Comparison of ENCODE assay signal across 23 cellular contexts in genomic region chr13:109533350-109533749, GRCh38.
"Had no signal": no experiment of that assay in that cellular context is flagged by ENCODE, and none has a peak within 500 bp of the region (broad histone marks: within the 10 kb centered on the region; RNA-seq: fewer than 3 reads in every experiment).

No MANE protein-coding gene starts in this region.

- H3K27me3 ChIP-seq: esophagus muscularis mucosa, foreskin keratinocyte, gastroesophageal sphincter, hepatocyte, left lung had no signal

- H3K36me3 ChIP-seq: esophagus muscularis mucosa, gastroesophageal sphincter, heart left ventricle, left lung, lower lobe of right lung had no signal

- H3K9me3 Mint-ChIP-seq: immature natural killer cell had no signal

- H3K27ac ChIP-seq: coronary artery, dorsolateral prefrontal cortex, esophagus muscularis mucosa, foreskin keratinocyte, gastroesophageal sphincter, heart left ventricle, hepatocyte, left lung, lower lobe of right lung had no signal

- H3K27ac Mint-ChIP-seq: immature natural killer cell; naive thymus-derived CD4-positive, alpha-beta T cell had no signal

- H3K4me3 ChIP-seq: coronary artery, dorsolateral prefrontal cortex, esophagus muscularis mucosa, gastroesophageal sphincter, heart left ventricle, hepatocyte, left lung, lower lobe of right lung had no signal

- H3K4me1 ChIP-seq: esophagus muscularis mucosa, foreskin keratinocyte, gastroesophageal sphincter, heart left ventricle, left lung, lower lobe of right lung had no signal

- DNase-seq: dermis blood vessel endothelial cell; dorsolateral prefrontal cortex; effector CD4-positive, alpha-beta T cell; effector memory CD4-positive, alpha-beta T cell; foreskin keratinocyte; heart left ventricle; hypothalamus; immature natural killer cell; left cardiac atrium; left lung; left ventricle myocardium superior; lower lobe of right lung; mesendoderm; midbrain; naive thymus-derived CD4-positive, alpha-beta T cell had no signal

- H3K79me2 ChIP-seq: hepatocyte had no signal

- H3K4me2 ChIP-seq: hepatocyte had no signal

- FAIRE-seq: colon, endothelial cell of umbilical vein, frontal cortex, keratinocyte had no signal

- H3K36me3 Mint-ChIP-seq: immature natural killer cell had no signal

- H3K9me3 ChIP-seq: esophagus muscularis mucosa, gastroesophageal sphincter, heart left ventricle, left lung, lower lobe of right lung had no signal

- H2AFZ ChIP-seq: hepatocyte had no signal

- H3K4me3 Mint-ChIP-seq: immature natural killer cell; naive thymus-derived CD4-positive, alpha-beta T cell had no signal

- H3K4me1 Mint-ChIP-seq: immature natural killer cell had no signal
